In the genomic region with DNA sequence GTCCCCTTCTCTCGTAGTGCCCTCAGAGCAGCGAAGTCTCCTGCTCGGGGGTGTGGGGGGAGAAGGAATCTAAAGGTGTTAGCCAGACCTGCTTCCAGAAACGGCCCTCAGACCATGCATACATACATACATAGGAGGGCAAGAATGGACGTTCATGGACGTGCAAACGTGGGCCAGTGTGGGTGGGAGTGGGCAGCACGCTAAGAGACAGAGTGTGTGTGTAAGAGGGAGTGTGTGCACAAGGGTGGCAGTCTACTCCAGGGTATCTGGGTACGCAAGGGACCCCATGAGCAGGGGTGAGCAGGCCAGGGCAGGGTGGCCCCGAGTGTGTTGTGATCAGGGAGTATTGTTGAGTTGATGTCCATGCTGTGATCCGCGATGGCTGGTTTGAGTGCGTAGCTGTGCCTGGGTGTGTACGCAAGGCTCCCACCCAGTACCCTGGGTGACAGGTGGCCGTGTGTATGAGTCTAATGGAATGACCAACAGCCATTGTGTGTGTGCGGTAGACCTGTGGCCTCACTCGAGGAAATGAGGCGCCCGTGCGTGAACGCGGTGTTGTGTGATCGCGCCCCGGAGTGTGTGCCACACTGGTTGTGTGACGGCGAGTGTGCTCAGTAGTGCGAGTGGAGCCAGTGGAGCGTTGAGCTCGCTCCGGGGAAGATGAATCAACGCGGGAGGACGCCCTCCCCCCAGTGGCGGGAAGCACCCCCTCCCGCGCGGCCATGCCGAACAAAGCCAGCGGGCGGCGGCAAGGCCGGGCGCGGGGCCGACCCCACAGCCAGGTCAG, we compare ENCODE assay signal across 7 cellular contexts. TPM values are rescaled to one million over a fixed set of nuclear protein-coding genes. Genes with fewer than 3 reads are reported as not detected.
DNase-seq lines count a peak whose midpoint lies in the region; ATAC-seq and TF ChIP-seq lines count a peak whose summit lies in the region.

No MANE protein-coding gene starts in this region.

- TF ChIP-seq CTCF in endothelial cell (IDR thresholded peaks at IDR 0.05; ENCODE audit: unreplicated experiment) (no peak), parathyroid adenoma (IDR thresholded peaks at IDR 0.05) (no peak), GM20000 (IDR thresholded peaks at IDR 0.05; ENCODE audit: extremely low read depth, missing control alignments) (no peak)

- H3K27me3 Mint-ChIP-seq in endothelial cell (ENCODE audit: unreplicated experiment): peaks cover 15% of the 10 kb centered on the region

- peak overlapping the region; percentile 81 for H3K4me3 ChIP-seq in SK-N-MC
- H3K4me3 ChIP-seq in parathyroid adenoma (ENCODE audit: low read depth, low read length): no peak overlapping the region

- H3K36me3 Mint-ChIP-seq in endothelial cell (ENCODE audit: low read depth, unreplicated experiment): peaks cover 4% of the 10 kb centered on the region

- peak overlapping the region; percentile 70 for H2AFZ ChIP-seq in parathyroid adenoma

- H3K9ac ChIP-seq in SK-N-MC (ENCODE audit: insufficient read length): no peak overlapping the region
- H3K9ac ChIP-seq in parathyroid adenoma: no peak overlapping the region

- H3K9me3 Mint-ChIP-seq in endothelial cell (ENCODE audit: unreplicated experiment): no peaks in the 10 kb centered on the region

- peaks cover 21% of the 10 kb centered on the region for H3K4me1 Mint-ChIP-seq in endothelial cell (ENCODE audit: unreplicated experiment)

- H3K27me3 ChIP-seq in parathyroid adenoma (ENCODE audit: control insufficient read depth, insufficient read depth, low read length): no peaks in the 10 kb centered on the region

- H3K4me1 ChIP-seq in parathyroid adenoma: peaks cover 9% of the 10 kb centered on the region

- peak overlapping the region; percentile 11 for H3K27ac Mint-ChIP-seq in endothelial cell (ENCODE audit: unreplicated experiment)

- peak; percentile 30 for ATAC-seq in GM18502 (IDR thresholded peaks at IDR 0.05; ENCODE audit: poor library complexity, unreplicated experiment)
- ATAC-seq in HG02571 (IDR thresholded peaks at IDR 0.05; ENCODE audit: unreplicated experiment): peak; percentile 6
- ATAC-seq in GM19351 (IDR thresholded peaks at IDR 0.05; ENCODE audit: unreplicated experiment): no peak

- H3K9me3 ChIP-seq in SK-N-MC (ENCODE audit: low read depth, low read length): no peaks in the 10 kb centered on the region
- H3K9me3 ChIP-seq in parathyroid adenoma (ENCODE audit: control insufficient read depth, low read length): no peaks in the 10 kb centered on the region

- H3K4me2 ChIP-seq in parathyroid adenoma (ENCODE audit: low read length): no peak overlapping the region

- peak overlapping the region; percentile 90 for H3K4me3 Mint-ChIP-seq in endothelial cell (ENCODE audit: unreplicated experiment)

- DNase-seq in SK-N-MC (ENCODE audit: low read depth, low spot score): no peak
- no peak for DNase-seq in endothelial cell (ENCODE audit: low spot score)
- DNase-seq in GM20000 (ENCODE audit: low spot score): no peak

- H3K36me3 ChIP-seq in SK-N-MC (ENCODE audit: insufficient read depth, low read length): no peaks in the 10 kb centered on the region
- H3K36me3 ChIP-seq in parathyroid adenoma (ENCODE audit: control insufficient read depth, insufficient read depth, low read length): no peaks in the 10 kb centered on the region

- no peak overlapping the region for H3K27ac ChIP-seq in SK-N-MC
- peak overlapping the region; percentile 11 for H3K27ac ChIP-seq in parathyroid adenoma

- H3K79me2 ChIP-seq in parathyroid adenoma: no peaks in the 10 kb centered on the region

RNA-seq across cellular contexts. Expression of a gene that starts 0.8 kb away (rescaled TPM):
- 3.9 TPM for total RNA-seq in endothelial cell (ENCODE audit: unreplicated experiment)

RNA-seq across cellular contexts. Expression of a gene that starts 21.2 kb away (rescaled TPM):
- total RNA-seq in endothelial cell (ENCODE audit: unreplicated experiment): 0.80 TPM

RNA-seq across cellular contexts. Expression of a gene that starts 21.3 kb away (rescaled TPM):
- 0.54 TPM for total RNA-seq in endothelial cell (ENCODE audit: unreplicated experiment)

RNA-seq across cellular contexts. Expression of a gene that starts 38.2 kb away (rescaled TPM):
- total RNA-seq in endothelial cell (ENCODE audit: unreplicated experiment): 57.5 TPM

RNA-seq across cellular contexts. Expression of a gene that starts 60.0 kb away (rescaled TPM):
- total RNA-seq in endothelial cell (ENCODE audit: unreplicated experiment): 0.85 TPM
